Comparison of ENCODE assay signal across 7 cellular contexts in the genomic region with DNA sequence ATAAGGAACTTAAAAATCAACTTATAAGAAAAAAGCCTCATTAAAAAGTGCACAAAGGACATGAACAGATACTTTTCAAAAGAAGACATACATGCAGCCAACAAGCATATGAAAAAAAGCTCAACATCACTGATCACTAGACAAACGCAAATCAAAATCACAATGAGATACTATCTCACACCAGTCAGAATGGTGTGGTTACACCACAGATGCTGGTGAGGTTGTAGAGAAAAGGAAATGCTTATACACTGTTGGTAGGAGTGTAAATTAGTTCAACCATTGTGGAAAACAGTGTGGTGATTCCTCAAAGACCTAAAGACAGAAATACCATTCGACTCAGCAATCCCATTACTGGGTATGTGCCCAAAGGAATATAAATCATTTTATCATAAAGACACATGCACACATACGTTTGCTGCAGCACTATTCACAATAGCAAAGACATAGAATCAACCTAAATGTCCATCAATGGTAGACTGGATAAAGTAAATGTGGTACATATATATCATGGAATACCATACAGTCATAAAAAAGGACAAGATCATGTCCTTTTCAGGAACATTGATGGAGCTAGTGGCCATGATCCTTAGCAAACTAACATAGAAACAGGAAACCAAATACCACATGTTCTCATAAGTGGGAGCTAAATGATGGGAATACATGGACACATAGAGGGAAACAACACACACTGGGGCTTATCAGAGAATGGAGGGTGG.
DNase-seq lines count a peak whose midpoint lies in the region; ATAC-seq and TF ChIP-seq lines count a peak whose summit lies in the region.
"Not testable (repeated sequence)": the region's sequence is repeated elsewhere in the genome, so short reads cannot be mapped to it uniquely, and the experiment has no call there.

No MANE protein-coding gene starts in this region.

- not testable (repeated sequence) for H4K20me1 ChIP-seq in DND-41 (ENCODE audit: insufficient read depth, low read length)

- H3K4me3 ChIP-seq in DND-41 (ENCODE audit: low read depth in 1 of 2, low read length in 2 of 2), result not testable (repeated sequence)

- TF ChIP-seq CTCF in DND-41 (IDR thresholded peaks at IDR 0.05; ENCODE audit: borderline replicate concordance, extremely low read depth, low read length, poor library complexity, severe bottlenecking); endothelial cell (IDR thresholded peaks at IDR 0.05; ENCODE audit: unreplicated experiment): not testable (repeated sequence)

- not testable (repeated sequence) for H3K36me3 ChIP-seq in DND-41 (ENCODE audit: insufficient read depth, low read length)

- ATAC-seq in DND-41 (ENCODE audit: insufficient read depth, low read depth) (peak; percentile 79), T-cell (replicated peaks in 1 of 4) (peak; percentile 64 to 86 (median 78))
- ATAC-seq in activated T-cell treated with anti-CD3 and anti-CD28 coated beads, Interleukin-2, amount 50 U/mL, for 72 hours (replicated peaks in 1 of 2), result peak; percentile 62 to 64
- ATAC-seq in activated naive CD8-positive, alpha-beta T cell treated with anti-CD3 and anti-CD28 coated beads, Interleukin-2, amount 10 ng/mL, durations not matched to agents 7 days and 5 days (ENCODE audit: low read depth), result peak; percentile 79
- ATAC-seq in stimulated activated effector memory CD8-positive, alpha-beta T cell treated with anti-CD3 and anti-CD28 coated beads, Interleukin-12 subunit alpha, Interleukin-12 subunit beta, amount 100 ng/mL, for 72 hours, result peak; percentile 85

- H3K4me1 Mint-ChIP-seq in T-cell, result peaks cover 43 to 52% (median 44%) of the 10 kb centered on the region in 3 donors
- peaks cover 43% of the 10 kb centered on the region for H3K4me1 Mint-ChIP-seq in activated CD4-positive, alpha-beta T cell treated with anti-CD3 and anti-CD28 coated beads, Interleukin-2, amount 10 ng/mL, durations not matched to agents 7 days and 5 days
- H3K4me1 Mint-ChIP-seq in activated T-cell treated with anti-CD3 and anti-CD28 coated beads, Interleukin-2, amount 50 U/mL, for 72 hours (ENCODE audit: low read depth), result peaks cover 18% of the 10 kb centered on the region
- H3K4me1 Mint-ChIP-seq in activated naive CD8-positive, alpha-beta T cell treated with anti-CD3 and anti-CD28 coated beads, Interleukin-2, amount 10 ng/mL, durations not matched to agents 7 days and 5 days, result peaks cover 20% of the 10 kb centered on the region
- H3K4me1 Mint-ChIP-seq in endothelial cell (ENCODE audit: unreplicated experiment), result not testable (repeated sequence)
- H3K4me1 Mint-ChIP-seq in stimulated activated effector memory CD8-positive, alpha-beta T cell treated with anti-CD3 and anti-CD28 coated beads, Interleukin-12 subunit alpha, Interleukin-12 subunit beta, amount 100 ng/mL, for 72 hours, result peaks cover 17% of the 10 kb centered on the region

- CTCF ChIA-PET in T-cell (lab: Charles Lee), result interaction anchor here in 1 of 2 donors (0.6 to 0.8 kb wide), 4 partner anchors 61 to 1375 kb away, joined by 3 to 7 read pairs (median 4); partner anchors contain the start of gene TMEM116
- CTCF ChIA-PET in activated CD4-positive, alpha-beta T cell treated with anti-CD3 and anti-CD28 coated beads, Interleukin-2, amount 10 ng/mL, durations not matched to agents 7 days and 5 days (lab: Charles Lee), result interaction anchor here (0.6 to 1.1 kb wide), 3 partner anchors 13 to 1459 kb away, joined by 3 to 4 read pairs (median 4); no protein-coding TSS in a partner anchor

- peaks cover 28% of the 10 kb centered on the region for H3K36me3 Mint-ChIP-seq in T-cell
- peaks cover 48% of the 10 kb centered on the region for H3K36me3 Mint-ChIP-seq in activated CD4-positive, alpha-beta T cell treated with anti-CD3 and anti-CD28 coated beads, Interleukin-2, amount 10 ng/mL, durations not matched to agents 7 days and 5 days (ENCODE audit: low read depth)
- not testable (repeated sequence) for H3K36me3 Mint-ChIP-seq in activated T-cell treated with anti-CD3 and anti-CD28 coated beads, Interleukin-2, amount 50 U/mL, for 72 hours (ENCODE audit: insufficient read depth in 2 of 2); stimulated activated effector memory CD8-positive, alpha-beta T cell treated with anti-CD3 and anti-CD28 coated beads, Interleukin-12 subunit alpha, Interleukin-12 subunit beta, amount 100 ng/mL, for 72 hours
- peaks cover 21% of the 10 kb centered on the region for H3K36me3 Mint-ChIP-seq in activated naive CD8-positive, alpha-beta T cell treated with anti-CD3 and anti-CD28 coated beads, Interleukin-2, amount 10 ng/mL, durations not matched to agents 7 days and 5 days
- H3K36me3 Mint-ChIP-seq in endothelial cell (ENCODE audit: low read depth, unreplicated experiment), result peaks cover 11% of the 10 kb centered on the region

- H3K4me1 ChIP-seq in DND-41 (ENCODE audit: insufficient read depth, low read length), result peaks cover 13% of the 10 kb centered on the region; the same call in 1 of the 2 replicates

- H3K27ac Mint-ChIP-seq in T-cell, result peak overlapping the region; percentile 69 to 79
- peak overlapping the region; percentile 77 for H3K27ac Mint-ChIP-seq in activated CD4-positive, alpha-beta T cell treated with anti-CD3 and anti-CD28 coated beads, Interleukin-2, amount 10 ng/mL, durations not matched to agents 7 days and 5 days
- H3K27ac Mint-ChIP-seq in activated T-cell treated with anti-CD3 and anti-CD28 coated beads, Interleukin-2, amount 50 U/mL, for 72 hours; activated naive CD8-positive, alpha-beta T cell treated with anti-CD3 and anti-CD28 coated beads, Interleukin-2, amount 10 ng/mL, durations not matched to agents 7 days and 5 days; endothelial cell (ENCODE audit: unreplicated experiment): not testable (repeated sequence)
- H3K27ac Mint-ChIP-seq in stimulated activated effector memory CD8-positive, alpha-beta T cell treated with anti-CD3 and anti-CD28 coated beads, Interleukin-12 subunit alpha, Interleukin-12 subunit beta, amount 100 ng/mL, for 72 hours, result peak overlapping the region; percentile 59

- not testable (repeated sequence) for H3K27me3 Mint-ChIP-seq in T-cell; activated CD4-positive, alpha-beta T cell treated with anti-CD3 and anti-CD28 coated beads, Interleukin-2, amount 10 ng/mL, durations not matched to agents 7 days and 5 days; activated T-cell treated with anti-CD3 and anti-CD28 coated beads, Interleukin-2, amount 50 U/mL, for 72 hours (ENCODE audit: low read depth); activated naive CD8-positive, alpha-beta T cell treated with anti-CD3 and anti-CD28 coated beads, Interleukin-2, amount 10 ng/mL, durations not matched to agents 7 days and 5 days; endothelial cell (ENCODE audit: unreplicated experiment)

- DNase-seq in DND-41, result peak; percentile 13
- DNase-seq in T-cell; activated naive CD8-positive, alpha-beta T cell treated with anti-CD3 and anti-CD28 coated beads, Interleukin-2, amount 10 ng/mL, durations not matched to agents 7 days and 5 days; endothelial cell (ENCODE audit: low spot score); stimulated activated effector memory CD8-positive, alpha-beta T cell treated with anti-CD3 and anti-CD28 coated beads, Interleukin-12 subunit alpha, Interleukin-12 subunit beta, amount 100 ng/mL, for 72 hours (ENCODE audit: low spot score in 2 of 2): not testable (repeated sequence)
- DNase-seq in activated CD4-positive, alpha-beta T cell treated with anti-CD3 and anti-CD28 coated beads, Interleukin-2, amount 10 ng/mL, durations not matched to agents 7 days and 5 days, result peak; percentile 66
- peak in 1 of 2 donors; percentile 5 for DNase-seq in activated T-cell treated with anti-CD3 and anti-CD28 coated beads, Interleukin-2, amount 50 U/mL, for 72 hours

- H3K4me2 ChIP-seq in DND-41 (ENCODE audit: insufficient read depth, low read length), result not testable (repeated sequence)

- H3K9me3 ChIP-seq in DND-41 (ENCODE audit: insufficient read depth, low read length, severe bottlenecking), result peaks cover 16% of the 10 kb centered on the region

- H3K27me3 ChIP-seq in DND-41 (ENCODE audit: insufficient read depth, low read length, poor library complexity), result not testable (repeated sequence)

- H3K27ac ChIP-seq in DND-41 (ENCODE audit: low read length), result not testable (repeated sequence)

- peaks cover 0 to 13% (median 6%) of the 10 kb centered on the region in 3 donors for H3K9me3 Mint-ChIP-seq in T-cell
- peaks cover 38% of the 10 kb centered on the region for H3K9me3 Mint-ChIP-seq in activated CD4-positive, alpha-beta T cell treated with anti-CD3 and anti-CD28 coated beads, Interleukin-2, amount 10 ng/mL, durations not matched to agents 7 days and 5 days
- H3K9me3 Mint-ChIP-seq in activated T-cell treated with anti-CD3 and anti-CD28 coated beads, Interleukin-2, amount 50 U/mL, for 72 hours; activated naive CD8-positive, alpha-beta T cell treated with anti-CD3 and anti-CD28 coated beads, Interleukin-2, amount 10 ng/mL, durations not matched to agents 7 days and 5 days; endothelial cell (ENCODE audit: unreplicated experiment); stimulated activated effector memory CD8-positive, alpha-beta T cell treated with anti-CD3 and anti-CD28 coated beads, Interleukin-12 subunit alpha, Interleukin-12 subunit beta, amount 100 ng/mL, for 72 hours: not testable (repeated sequence)

- not testable (repeated sequence) for H3K9ac ChIP-seq in DND-41 (ENCODE audit: low read depth, low read length)

- not testable (repeated sequence) for H2AFZ ChIP-seq in DND-41 (ENCODE audit: low read depth, low read length)

- POLR2A ChIA-PET in T-cell (lab: Charles Lee); activated CD4-positive, alpha-beta T cell treated with anti-CD3 and anti-CD28 coated beads, Interleukin-2, amount 10 ng/mL, durations not matched to agents 7 days and 5 days (lab: Charles Lee): not testable (repeated sequence)
- POLR2A ChIA-PET in activated naive CD8-positive, alpha-beta T cell treated with anti-CD3 and anti-CD28 coated beads, Interleukin-2, amount 10 ng/mL, durations not matched to agents 7 days and 5 days (lab: Charles Lee), result interaction anchor here (0.6 to 3.1 kb wide), 6 partner anchors 21 to 63 kb away, joined by 3 to 22 read pairs (median 6); partner anchors contain the start of genes ERP29 and TMEM116

- not testable (repeated sequence) for H3K79me2 ChIP-seq in DND-41 (ENCODE audit: insufficient read depth, low read length)

- H3K4me3 Mint-ChIP-seq in T-cell, result peak overlapping the region in 1 of 3 donors; percentile 19
- peak overlapping the region; percentile 38 for H3K4me3 Mint-ChIP-seq in activated CD4-positive, alpha-beta T cell treated with anti-CD3 and anti-CD28 coated beads, Interleukin-2, amount 10 ng/mL, durations not matched to agents 7 days and 5 days
- peak overlapping the region in 1 of 2 donors; percentile 29 for H3K4me3 Mint-ChIP-seq in activated T-cell treated with anti-CD3 and anti-CD28 coated beads, Interleukin-2, amount 50 U/mL, for 72 hours
- peak overlapping the region; percentile 2 for H3K4me3 Mint-ChIP-seq in activated naive CD8-positive, alpha-beta T cell treated with anti-CD3 and anti-CD28 coated beads, Interleukin-2, amount 10 ng/mL, durations not matched to agents 7 days and 5 days
- peak overlapping the region; percentile 50 for H3K4me3 Mint-ChIP-seq in endothelial cell (ENCODE audit: unreplicated experiment)
- not testable (repeated sequence) for H3K4me3 Mint-ChIP-seq in stimulated activated effector memory CD8-positive, alpha-beta T cell treated with anti-CD3 and anti-CD28 coated beads, Interleukin-12 subunit alpha, Interleukin-12 subunit beta, amount 100 ng/mL, for 72 hours
